In the genomic region with DNA sequence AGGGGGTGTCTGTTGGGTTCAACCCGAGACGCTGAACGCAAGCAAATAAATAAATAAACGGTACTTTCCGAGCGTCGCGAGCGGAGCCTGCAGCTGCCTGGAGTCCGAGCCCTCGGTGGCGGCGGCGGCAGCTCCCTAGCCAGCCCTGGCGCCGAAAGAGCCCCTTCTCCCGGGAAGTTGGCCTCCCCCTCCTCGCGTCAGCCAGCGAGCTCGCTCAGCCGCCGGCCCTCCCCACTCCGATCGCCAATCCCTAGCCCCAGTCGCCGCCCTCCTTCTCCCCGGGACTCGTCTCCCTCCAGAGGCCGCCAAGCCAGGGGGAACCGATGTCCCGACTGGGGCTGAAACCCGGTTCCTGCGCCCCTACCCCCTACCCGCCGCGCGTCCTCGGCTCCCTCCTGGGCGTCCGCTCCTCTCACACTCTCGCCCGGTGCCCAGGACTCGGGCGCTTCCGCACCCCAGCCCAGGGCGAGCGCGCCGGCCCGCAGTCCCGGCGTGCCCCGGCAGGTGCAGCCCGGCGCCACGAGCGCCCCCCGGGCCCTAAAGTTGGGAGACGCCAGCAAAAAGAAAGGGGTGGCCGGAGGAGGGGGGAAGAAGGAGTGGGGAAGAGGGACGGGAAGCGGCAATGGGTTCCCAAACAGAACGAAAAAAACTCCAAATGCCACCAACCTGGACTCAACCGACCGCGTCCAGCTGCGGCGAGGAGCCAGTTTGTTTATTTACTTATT, we compare ENCODE assay signal across 8 cellular contexts. TPM values are rescaled to one million over a fixed set of nuclear protein-coding genes. Genes with fewer than 3 reads are reported as not detected.
A peak's percentile ranks its signal among the peaks of the same experiment; 100 is the strongest.
DNase-seq lines count a peak whose midpoint lies in the region; ATAC-seq and TF ChIP-seq lines count a peak whose summit lies in the region.

A gene with protein sequence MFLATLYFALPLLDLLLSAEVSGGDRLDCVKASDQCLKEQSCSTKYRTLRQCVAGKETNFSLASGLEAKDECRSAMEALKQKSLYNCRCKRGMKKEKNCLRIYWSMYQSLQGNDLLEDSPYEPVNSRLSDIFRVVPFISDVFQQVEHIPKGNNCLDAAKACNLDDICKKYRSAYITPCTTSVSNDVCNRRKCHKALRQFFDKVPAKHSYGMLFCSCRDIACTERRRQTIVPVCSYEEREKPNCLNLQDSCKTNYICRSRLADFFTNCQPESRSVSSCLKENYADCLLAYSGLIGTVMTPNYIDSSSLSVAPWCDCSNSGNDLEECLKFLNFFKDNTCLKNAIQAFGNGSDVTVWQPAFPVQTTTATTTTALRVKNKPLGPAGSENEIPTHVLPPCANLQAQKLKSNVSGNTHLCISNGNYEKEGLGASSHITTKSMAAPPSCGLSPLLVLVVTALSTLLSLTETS (minus strand): TSS at position 710 of the 725 bp plus-strand sequence. CDS start 1,177 bp downstream, outside the sequence.

- no peaks in the 10 kb centered on the region for H3K36me3 Mint-ChIP-seq in activated T-helper 2 cell treated with anti-CD3 and anti-CD28 coated beads, Interferon-gamma antibody, Interleukin-2, Interleukin-4, amounts not matched to agents 10 μg/mL and 5 μg/mL and 100 μg/mL, durations not matched to agents 14 hours and 24 hours and 36 hours (ENCODE audit: low read depth)

- in situ Hi-C loops in G401 (cut with HindIII; ENCODE audit: low sequenced_read_pairs), result no loop called here

- H3K4me1 Mint-ChIP-seq in activated T-helper 2 cell treated with anti-CD3 and anti-CD28 coated beads, Interferon-gamma antibody, Interleukin-2, Interleukin-4, amounts not matched to agents 10 μg/mL and 5 μg/mL and 100 μg/mL, durations not matched to agents 14 hours and 24 hours and 36 hours (ENCODE audit: low read depth), result peaks cover 6% of the 10 kb centered on the region

- H3K9me3 Mint-ChIP-seq in activated T-helper 2 cell treated with anti-CD3 and anti-CD28 coated beads, Interferon-gamma antibody, Interleukin-2, Interleukin-4, amounts not matched to agents 10 μg/mL and 5 μg/mL and 100 μg/mL, durations not matched to agents 14 hours and 24 hours and 36 hours, result no peaks in the 10 kb centered on the region

- no peak within 1 kb of the TSS for H3K4me3 Mint-ChIP-seq in activated T-helper 2 cell treated with anti-CD3 and anti-CD28 coated beads, Interferon-gamma antibody, Interleukin-2, Interleukin-4, amounts not matched to agents 10 μg/mL and 5 μg/mL and 100 μg/mL, durations not matched to agents 14 hours and 24 hours and 36 hours (ENCODE audit: low read depth)

- peaks cover 5% of the 10 kb centered on the region for H3K4me1 ChIP-seq in mucosa of descending colon (ENCODE audit: low read depth)

- H3K4me3 ChIP-seq in mucosa of descending colon, result no peak within 1 kb of the TSS

- intact Hi-C loops in mucosa of descending colon (cut with DNase I, micrococcal nuclease), result no loop called here
- intact Hi-C loops in activated T-helper 2 cell treated with anti-CD3 and anti-CD28 coated beads, Interferon-gamma antibody, Interleukin-2, Interleukin-4, amounts not matched to agents 10 μg/mL and 5 μg/mL and 100 μg/mL, durations not matched to agents 14 hours and 24 hours and 36 hours (cut with micrococcal nuclease), result loop anchor here (5.0 to 10.0 kb wide), 2 partner anchors 862 to 1275 kb away; partner anchors contain the start of gene VAX1

- H3K36me3 ChIP-seq in mucosa of descending colon (ENCODE audit: low read depth), result no peaks in the 10 kb centered on the region

- no peaks in the 10 kb centered on the region for H3K9me3 ChIP-seq in mucosa of descending colon

- ATAC-seq in mucosa of descending colon, result peak; percentile 29

- DNase-seq in DMS53 (lab: John Stamatoyannopoulos, UW) (peak; percentile 71), LHCN-M2 (ENCODE audit: low read depth) (peak; percentile 15), ecto neural progenitor cell (ENCODE audit: low spot score) (peak; percentile 69), mucosa of descending colon (no peak), G401 (ENCODE audit: low spot score) (no peak), foreskin melanocyte (no peak)
- no peak for DNase-seq in activated T-helper 2 cell treated with anti-CD3 and anti-CD28 coated beads, Interferon-gamma antibody, Interleukin-2, Interleukin-4, amounts not matched to agents 10 μg/mL and 5 μg/mL and 100 μg/mL, durations not matched to agents 14 hours and 24 hours and 36 hours (ENCODE audit: low spot score)
- no peak for DNase-seq in effector CD4-positive, alpha-beta T cell

- no peak for TF ChIP-seq CTCF in mucosa of descending colon (IDR thresholded peaks at IDR 0.05)

- H3K27me3 Mint-ChIP-seq in activated T-helper 2 cell treated with anti-CD3 and anti-CD28 coated beads, Interferon-gamma antibody, Interleukin-2, Interleukin-4, amounts not matched to agents 10 μg/mL and 5 μg/mL and 100 μg/mL, durations not matched to agents 14 hours and 24 hours and 36 hours (ENCODE audit: low read depth), result peaks cover 66% of the 10 kb centered on the region

- H3K27ac Mint-ChIP-seq in activated T-helper 2 cell treated with anti-CD3 and anti-CD28 coated beads, Interferon-gamma antibody, Interleukin-2, Interleukin-4, amounts not matched to agents 10 μg/mL and 5 μg/mL and 100 μg/mL, durations not matched to agents 14 hours and 24 hours and 36 hours, result no peak within 1 kb of the TSS

RNA-seq across cellular contexts. Expression of the gene that starts here (rescaled TPM):
- total RNA-seq in LHCN-M2 (2014; rRNA removed), result 2.1 and 3.2 TPM in 2 replicates
- polyA plus RNA-seq in LHCN-M2 (2012), result 15.8 TPM
- 10 to 100 TPM in 1 of 3 donors, 1 to 10 TPM in 2; 2.2 to 32.2 (median 4.1) TPM for total RNA-seq in mucosa of descending colon
- not detected in 2 replicates for total RNA-seq in activated T-helper 2 cell treated with anti-CD3 and anti-CD28 coated beads, Interferon-gamma antibody, Interleukin-2, Interleukin-4, amounts not matched to agents 10 μg/mL and 5 μg/mL and 100 μg/mL, durations not matched to agents 14 hours and 24 hours and 36 hours
- 0.37 and 1.1 TPM in 2 replicates for total RNA-seq in G401 (2014; rRNA removed; shearing (Covaris generic))

Comparison
In these comparisons a context has a peak if more than half of its experiments do, and no peak if none do; other contexts are left out.
1. DNase-seq: peak in DMS53 (single experiment), LHCN-M2 (single experiment) and ecto neural progenitor cell (single experiment); none in mucosa of descending colon (0 of 3), activated T-helper 2 cell treated with anti-CD3 and anti-CD28 coated beads, Interferon-gamma antibody, Interleukin-2, Interleukin-4, amounts not matched to agents 10 μg/mL and 5 μg/mL and 100 μg/mL, durations not matched to agents 14 hours and 24 hours and 36 hours (single experiment), G401 (single experiment), foreskin melanocyte (single experiment) and effector CD4-positive, alpha-beta T cell (single experiment).